In the genomic region with DNA sequence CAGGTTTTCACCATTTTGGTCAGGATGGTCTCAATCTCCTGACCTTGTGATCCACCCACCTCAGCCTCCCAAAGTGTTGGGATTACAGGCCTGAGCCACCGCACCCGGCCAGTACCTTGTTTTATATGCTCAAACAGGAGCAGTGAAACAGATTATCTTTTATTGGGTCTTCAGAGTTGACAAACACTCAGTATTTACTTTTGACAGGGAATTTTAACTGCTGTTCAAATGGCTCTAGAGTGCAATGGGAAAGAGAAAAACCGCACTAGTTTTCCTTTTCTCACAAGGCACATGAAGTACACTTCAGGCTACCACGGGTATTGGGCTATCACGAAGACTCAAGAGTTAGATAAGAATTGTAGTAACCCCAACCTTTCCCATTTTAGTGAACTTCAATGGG, we compare ENCODE assay signal across 26 cellular contexts.
DNase-seq lines count a peak whose midpoint lies in the region; ATAC-seq, FAIRE-seq and TF ChIP-seq lines count a peak whose summit lies in the region.
"Had no signal": no experiment of that assay in that cellular context is flagged by ENCODE, and none has a peak within 500 bp of the region (broad histone marks: within the 10 kb centered on the region; RNA-seq: fewer than 3 reads in every experiment).

No MANE protein-coding gene starts in this region.

- no peak overlapping the region for H2BK5ac ChIP-seq in mesendoderm (ENCODE audit: low read length)

- no peak overlapping the region for H4K8ac ChIP-seq in mesendoderm (ENCODE audit: low read depth, low read length)

- no peak overlapping the region for H4K5ac ChIP-seq in mesendoderm (ENCODE audit: low read length)

- peak; percentile 72 for DNase-seq in LNCaP clone FGC (ENCODE audit: low read depth)
- peak; percentile 11 to 45 (median 21) for DNase-seq in body of pancreas
- no peak for DNase-seq in mesendoderm
- no peak for DNase-seq in GM12891 (ENCODE audit: insufficient read length, low spot score)
- DNase-seq in activated CD4-positive, alpha-beta T cell treated with anti-CD3 and anti-CD28 coated beads, Interleukin-2, amount 50 U/mL, for 1 hour, result no peak
- DNase-seq in esophagus squamous epithelium (lab: John Stamatoyannopoulos, UW), result no peak
- DNase-seq in substantia nigra (lab: John Stamatoyannopoulos, UW), result no peak
- DNase-seq: 8988T; ACHN; AML-193; BE2C; CD4-positive, alpha-beta T cell; CD8-positive, alpha-beta memory T cell; DMS 273 treated with DMSO at 0.1 percent for 48 hours; DMS79; EL; GDM1; GOT3; HFFc6 had no signal

- H3K18ac ChIP-seq in mesendoderm (ENCODE audit: low read length), result peak overlapping the region; percentile 30

- TF ChIP-seq POLR2A in body of pancreas (IDR thresholded peaks at IDR 0.05) (peak in 1 of 3 donors; percentile 34), GM12891 (IDR thresholded peaks at IDR 0.05; ENCODE audit: low read depth, low read length) (no peak), esophagus squamous epithelium (IDR thresholded peaks at IDR 0.05) (no peak)

- 18 to 30% methylated on average over 5 of the region's 5 CpGs for WGBS in body of pancreas, 2 donors
- no CpG with 5 or more reads among the region's 5 CpGs for WGBS in mesendoderm (ENCODE audit: extremely low coverage, insufficient coverage, low lambda C conversion rate)
- 57 to 83% methylated on average over 5 of the region's 5 CpGs for WGBS in esophagus squamous epithelium, 2 donors

- H3K4ac ChIP-seq in mesendoderm (ENCODE audit: low read depth, low read length), result no peak overlapping the region

- H2AK5ac ChIP-seq in mesendoderm (ENCODE audit: low read length), result no peak overlapping the region

- peak overlapping the region; percentile 45 for H2BK120ac ChIP-seq in mesendoderm (ENCODE audit: low read depth, low read length)

- no peak overlapping the region for H3K4me3 ChIP-seq in LNCaP clone FGC (ENCODE audit: low read depth, low read length)
- H3K4me3 ChIP-seq in body of pancreas, result no peak overlapping the region
- H3K4me3 ChIP-seq in mesendoderm (ENCODE audit: low read length), result no peak overlapping the region
- H3K4me3 ChIP-seq in esophagus squamous epithelium, result no peak overlapping the region
- H3K4me3 ChIP-seq: A549; BLaER1 treated with 17β-estradiol and CSF1 and Interleukin-3, amounts not matched to agents 10 nM and 100 nM; GM12878; HAP-1 had no signal

- H3K27me3 ChIP-seq in body of pancreas (no peaks in the 10 kb centered on the region), mesendoderm (ENCODE audit: insufficient read depth, low read length, poor library complexity) (no peaks in the 10 kb centered on the region), esophagus squamous epithelium (no peaks in the 10 kb centered on the region)
- H3K27me3 ChIP-seq: BE2C; BLaER1 treated with 17β-estradiol and CSF1 and Interleukin-3, amounts not matched to agents 10 nM and 100 nM had no signal

- ATAC-seq in body of pancreas, result peak; percentile 89
- ATAC-seq: A549, GM12878 had no signal

- H2BK15ac ChIP-seq in mesendoderm (replicated peaks; ENCODE audit: low read depth), result no peak overlapping the region

- no peak overlapping the region for H3K9ac ChIP-seq in mesendoderm (ENCODE audit: low read length)
- H3K9ac ChIP-seq: BLaER1 treated with 17β-estradiol and CSF1 and Interleukin-3, amounts not matched to agents 10 nM and 100 nM had no signal

- no peaks in the 10 kb centered on the region for H3K9me3 ChIP-seq in body of pancreas
- no peaks in the 10 kb centered on the region for H3K9me3 ChIP-seq in esophagus squamous epithelium
- H3K9me3 ChIP-seq: A549; BE2C; BLaER1 treated with 17β-estradiol and CSF1 and Interleukin-3, amounts not matched to agents 10 nM and 100 nM; HAP-1 had no signal

- H3K56ac ChIP-seq in mesendoderm (ENCODE audit: low read length), result no peak overlapping the region

- H3K27ac ChIP-seq in body of pancreas (peak overlapping the region; percentile 43 to 80 (median 64)), mesendoderm (ENCODE audit: low read depth, low read length) (no peak overlapping the region), esophagus squamous epithelium (no peak overlapping the region), substantia nigra (ENCODE audit: low read depth, low read length, poor library complexity, severe bottlenecking) (no peak overlapping the region)
- H3K27ac ChIP-seq: A549; BLaER1 treated with 17β-estradiol and CSF1 and Interleukin-3, amounts not matched to agents 10 nM and 100 nM had no signal

- H3K4me1 ChIP-seq in body of pancreas (peaks cover 64% of the 10 kb centered on the region), mesendoderm (ENCODE audit: control insufficient read depth, low read depth, low read length) (no peaks in the 10 kb centered on the region), esophagus squamous epithelium (no peaks in the 10 kb centered on the region)
- H3K4me1 ChIP-seq: A549, BE2C, HAP-1 had no signal

- H3K23ac ChIP-seq in mesendoderm (ENCODE audit: low read length), result no peak overlapping the region

- no peak for FAIRE-seq in GM12891 (lab: Jason Lieb, UNC)
- FAIRE-seq: A549, D721Med, GM12878, GM18507, H54 had no signal

- no peak for TF ChIP-seq CTCF in LNCaP clone FGC (IDR thresholded peaks at IDR 0.05; ENCODE audit: control insufficient read depth, extremely low read depth, insufficient read depth)
- no peak for TF ChIP-seq CTCF in body of pancreas (IDR thresholded peaks at IDR 0.05)
- no peak for TF ChIP-seq CTCF in esophagus squamous epithelium (IDR thresholded peaks at IDR 0.05)

- H3K4me2 ChIP-seq in mesendoderm (ENCODE audit: low read length), result no peak overlapping the region
- H3K4me2 ChIP-seq: A549; BLaER1 treated with 17β-estradiol and CSF1 and Interleukin-3, amounts not matched to agents 10 nM and 100 nM had no signal

- intact Hi-C loops in body of pancreas (cut with DNase I) (no loop called here), esophagus squamous epithelium (cut with DNase I) (no loop called here)

- no peaks in the 10 kb centered on the region for H3K79me1 ChIP-seq in mesendoderm (ENCODE audit: low read length)

- H3K79me2 ChIP-seq in mesendoderm (ENCODE audit: control insufficient read depth, insufficient read depth, low read length), result no peaks in the 10 kb centered on the region

- H3K36me3 ChIP-seq in body of pancreas (replicated peaks in 1 of 2; ENCODE audit: insufficient read depth in 1 of 2, low read depth in 2 of 2) (no peaks in the 10 kb centered on the region), mesendoderm (ENCODE audit: control insufficient read depth, insufficient read depth, low read length) (no peaks in the 10 kb centered on the region), esophagus squamous epithelium (no peaks in the 10 kb centered on the region)
- H3K36me3 ChIP-seq: BE2C; BLaER1 treated with 17β-estradiol and CSF1 and Interleukin-3, amounts not matched to agents 10 nM and 100 nM; HAP-1 had no signal

TF ChIP-seq in GM12891, 5 proteins besides CTCF, POLR2A, EP300 and RAD21:
- TF ChIP-seq TAF1 (IDR thresholded peaks at IDR 0.05; ENCODE audit: low read depth, low read length), result no peak
- TF ChIP-seq POU2F2 (IDR thresholded peaks at IDR 0.05; ENCODE audit: low read depth, low read length), result no peak
- no peak for TF ChIP-seq POLR2AphosphoS5 (IDR thresholded peaks at IDR 0.05; ENCODE audit: low read depth, low read length)
- TF ChIP-seq PAX5 (IDR thresholded peaks at IDR 0.05; ENCODE audit: insufficient read depth, low read length, severe bottlenecking), result no peak
- no peak for TF ChIP-seq SPI1 (IDR thresholded peaks at IDR 0.05; ENCODE audit: low read depth, low read length)
TF ChIP-seq in GM12891: peak in this region for 0.

Comparison
In these comparisons a context has a peak if more than half of its experiments do, and no peak if none do; other contexts are left out.
1. DNase-seq: peak in LNCaP clone FGC (single experiment) and body of pancreas (4 of 4); none in mesendoderm (single experiment), GM12891 (single experiment), activated CD4-positive, alpha-beta T cell treated with anti-CD3 and anti-CD28 coated beads, Interleukin-2, amount 50 U/mL, for 1 hour (single experiment), esophagus squamous epithelium (single experiment) and substantia nigra (0 of 49).
2. H3K27ac ChIP-seq: peak in body of pancreas (4 of 4); none in mesendoderm (single experiment), esophagus squamous epithelium (0 of 4) and substantia nigra (single experiment).